19 cellular contexts compared by ENCODE assay signal in genomic region chr9:76451234-76451633, GRCh38. TPM values are rescaled to one million over a fixed set of nuclear protein-coding genes. Genes with fewer than 3 reads are reported as not detected.
DNase-seq lines count a peak whose midpoint lies in the region; ATAC-seq, FAIRE-seq and TF ChIP-seq lines count a peak whose summit lies in the region.
"Had no signal": no experiment of that assay in that cellular context is flagged by ENCODE, and none has a peak within 500 bp of the region (broad histone marks: within the 10 kb centered on the region; RNA-seq: fewer than 3 reads in every experiment).

No MANE protein-coding gene starts in this region.

- H3K9me3 ChIP-seq in gastroesophageal sphincter (no peaks in the 10 kb centered on the region), pancreas (no peaks in the 10 kb centered on the region), transverse colon (no peaks in the 10 kb centered on the region)
- H3K9me3 ChIP-seq: heart right ventricle, left lung, thoracic aorta had no signal

- H3K27me3 ChIP-seq in gastroesophageal sphincter: no peaks in the 10 kb centered on the region
- no peaks in the 10 kb centered on the region for H3K27me3 ChIP-seq in pancreas
- H3K27me3 ChIP-seq in transverse colon: no peaks in the 10 kb centered on the region
- H3K27me3 ChIP-seq: heart right ventricle, left lung had no signal

- no peak overlapping the region for H3K4me3 ChIP-seq in astrocyte of the cerebellum (ENCODE audit: low read depth, low read length)
- H3K4me3 ChIP-seq in gastroesophageal sphincter: no peak overlapping the region
- H3K4me3 ChIP-seq in pancreas: no peak overlapping the region
- no peak overlapping the region for H3K4me3 ChIP-seq in transverse colon
- H3K4me3 ChIP-seq: heart right ventricle, left lung, skin epidermis, thoracic aorta had no signal

- WGBS in gastroesophageal sphincter (ENCODE audit: low coverage in 1 of 2), 2 donors: 27 to 40% methylated on average over 1 of the region's 1 CpG
- WGBS in pancreas, 2 donors: 75 to 78% methylated on average over 1 of the region's 1 CpG
- 70 to 86% methylated on average over 1 of the region's 1 CpG for WGBS in transverse colon (ENCODE audit: low coverage in 1 of 2), 2 donors

- intact Hi-C loops in pancreas (cut with DNase I) (loop anchor here in 1 of 3 donors (10.0 kb wide), 1 partner anchor 254 kb away; no protein-coding TSS in a partner anchor), transverse colon (cut with DNase I; ENCODE audit: low total_unique reads) (loop anchor here (10.0 kb wide), 2 partner anchors 254 to 544 kb away; no protein-coding TSS in a partner anchor)

- ATAC-seq in gastroesophageal sphincter: peak; percentile 18
- ATAC-seq in pancreas: no peak
- ATAC-seq: left lung, natural killer cell had no signal

- no peak for TF ChIP-seq CTCF in astrocyte of the cerebellum (IDR thresholded peaks at IDR 0.05; ENCODE audit: low read depth, low read length, missing control alignments)
- TF ChIP-seq CTCF in gastroesophageal sphincter (IDR thresholded peaks at IDR 0.05): no peak
- TF ChIP-seq CTCF in pancreas (IDR thresholded peaks at IDR 0.05): no peak
- TF ChIP-seq CTCF in transverse colon (IDR thresholded peaks at IDR 0.05): no peak

- DNase-seq in A172 (ENCODE audit: low spot score) (peak; percentile 64), HCEC 1CT (peak; percentile 87), astrocyte of the cerebellum (ENCODE audit: low read depth) (peak; percentile 51), GM12891 (ENCODE audit: insufficient read length, low spot score) (no peak), pancreas (no peak), transverse colon (no peak), GOT3 (lab: John Stamatoyannopoulos, UW) (no peak)
- DNase-seq: activated naive CD8-positive, alpha-beta T cell treated with anti-CD3 and anti-CD28 coated beads for 36 hours; DMS 273 treated with DMSO at 0.1 percent for 48 hours; heart right ventricle; KG1; left lung; natural killer cell; NCI-H187 treated with DMSO at 0.1 percent for 48 hours; Right ventricle myocardium superior had no signal

- H3K4me1 ChIP-seq in gastroesophageal sphincter (peaks cover 0 to 4% (median 0%) of the 10 kb centered on the region in 3 donors), pancreas (peaks cover 0 to 7% (median under 1%) of the 10 kb centered on the region in 3 donors), transverse colon (peaks cover 0 to 21% (median 7%) of the 10 kb centered on the region in 4 donors)

- in situ Hi-C loops in astrocyte of the cerebellum (cut with HindIII; ENCODE audit: low sequenced_read_pairs): loop anchor here (10.0 kb wide), 2 partner anchors 194 to 254 kb away; no protein-coding TSS in a partner anchor
- in situ Hi-C loops in transverse colon (cut with MboI; ENCODE audit: low pct_ligation_motif_present in 1 of 4, low pct_unique_long_range_greater_than_20kb in 1 of 4, low sequenced_read_pairs in 3 of 4): loop anchor here (5.0 to 25.0 kb wide), 3 partner anchors 161 to 561 kb away; partner anchors contain the start of gene FOXB2 (in 1 of the 4)

- no peak overlapping the region for H3K27ac ChIP-seq in gastroesophageal sphincter
- H3K27ac ChIP-seq in pancreas: no peak overlapping the region
- no peak overlapping the region for H3K27ac ChIP-seq in transverse colon
- H3K27ac ChIP-seq: heart right ventricle, left lung, thoracic aorta had no signal

- H3K36me3 ChIP-seq in gastroesophageal sphincter (no peaks in the 10 kb centered on the region), pancreas (no peaks in the 10 kb centered on the region), transverse colon (no peaks in the 10 kb centered on the region)
- H3K36me3 ChIP-seq: heart right ventricle, left lung, thoracic aorta had no signal

- TF ChIP-seq EP300 in gastroesophageal sphincter (IDR thresholded peaks at IDR 0.05) (no peak), transverse colon (IDR thresholded peaks at IDR 0.05; ENCODE audit: low read depth) (no peak)

- no peak for FAIRE-seq in GM12891 (lab: Jason Lieb, UNC)
- no peak for FAIRE-seq in pancreas (lab: Jason Lieb, UNC)
- FAIRE-seq: A204.1 had no signal

- no peak for TF ChIP-seq POLR2A in gastroesophageal sphincter (IDR thresholded peaks at IDR 0.05)
- TF ChIP-seq POLR2A in GM12891 (IDR thresholded peaks at IDR 0.05; ENCODE audit: low read depth, low read length): no peak
- TF ChIP-seq POLR2A in transverse colon (IDR thresholded peaks at IDR 0.05): no peak

TF ChIP-seq in GM12891, 5 proteins besides CTCF, POLR2A, EP300 and RAD21:
- TF ChIP-seq POU2F2 (IDR thresholded peaks at IDR 0.05; ENCODE audit: low read depth, low read length) (no peak), SPI1 (IDR thresholded peaks at IDR 0.05; ENCODE audit: low read depth, low read length) (no peak), POLR2AphosphoS5 (IDR thresholded peaks at IDR 0.05; ENCODE audit: low read depth, low read length) (no peak), TAF1 (IDR thresholded peaks at IDR 0.05; ENCODE audit: low read depth, low read length) (no peak), PAX5 (IDR thresholded peaks at IDR 0.05; ENCODE audit: insufficient read depth, low read length, severe bottlenecking) (no peak)

RNA-seq across cellular contexts. Expression of gene GCNT1, which starts 7.7 kb away (rescaled TPM):
- total RNA-seq in A172 (2014; rRNA removed; shearing (Covaris generic)): 1.6 and 2.7 TPM in 2 replicates
- total RNA-seq in gastroesophageal sphincter (1 to 10 TPM; 2.0 to 5.7 (median 3.5) TPM), pancreas (1 to 10 TPM; 1.7 to 5.7 (median 3.3) TPM), transverse colon (10 to 100 TPM; 12.7 to 52.0 (median 27.8) TPM)
- polyA plus RNA-seq in GM12891 (2012; ENCODE audit: low read depth, missing spikeins): 7.0 TPM
- polyA plus RNA-seq in pancreas: 1 to 10 TPM; 1.0 to 7.2 TPM

RNA-seq across cellular contexts. Expression of gene RFK, which starts 57.0 kb away (rescaled TPM):
- 64.3 and 68.8 TPM in 2 replicates for total RNA-seq in A172 (2014; rRNA removed; shearing (Covaris generic))
- 10 to 100 TPM; 18.4 to 37.1 (median 18.8) TPM for total RNA-seq in gastroesophageal sphincter
- polyA plus RNA-seq in GM12891 (2012; ENCODE audit: low read depth, missing spikeins): 4.2 TPM
- 10 to 100 TPM in 4 of 6 donors, 1 to 10 TPM in 2; 8.3 to 16.5 (median 10.8) TPM for total RNA-seq in pancreas
- polyA plus RNA-seq in pancreas: 10 to 100 TPM in 1 of 2 donors, 1 to 10 TPM in 1; 5.8 to 13.7 TPM
- 10 to 100 TPM; 27.5 to 92.0 (median 57.5) TPM for total RNA-seq in transverse colon

Comparison
In these comparisons a context has a peak if more than half of its experiments do, and no peak if none do; other contexts are left out.
1. DNase-seq: peak in A172 (single experiment), HCEC 1CT (single experiment) and astrocyte of the cerebellum (single experiment); none in GM12891 (single experiment), pancreas (0 of 6), transverse colon (single experiment) and GOT3 (single experiment).